ENCODE assay signal across 1 cellular context in genomic region chr20:8246701-8247100, GRCh38.
TF ChIP-seq lines count a peak whose summit lies in the region.

No MANE protein-coding gene starts in this region.

TF ChIP-seq in GM23338, 12 proteins besides CTCF, POLR2A, EP300 and RAD21 (continued from another document):
- TF ChIP-seq, protein P1, sequence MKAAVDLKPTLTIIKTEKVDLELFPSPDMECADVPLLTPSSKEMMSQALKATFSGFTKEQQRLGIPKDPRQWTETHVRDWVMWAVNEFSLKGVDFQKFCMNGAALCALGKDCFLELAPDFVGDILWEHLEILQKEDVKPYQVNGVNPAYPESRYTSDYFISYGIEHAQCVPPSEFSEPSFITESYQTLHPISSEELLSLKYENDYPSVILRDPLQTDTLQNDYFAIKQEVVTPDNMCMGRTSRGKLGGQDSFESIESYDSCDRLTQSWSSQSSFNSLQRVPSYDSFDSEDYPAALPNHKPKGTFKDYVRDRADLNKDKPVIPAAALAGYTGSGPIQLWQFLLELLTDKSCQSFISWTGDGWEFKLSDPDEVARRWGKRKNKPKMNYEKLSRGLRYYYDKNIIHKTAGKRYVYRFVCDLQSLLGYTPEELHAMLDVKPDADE (IDR thresholded peaks at IDR 0.05), result no peak
- TF ChIP-seq, protein P2, sequence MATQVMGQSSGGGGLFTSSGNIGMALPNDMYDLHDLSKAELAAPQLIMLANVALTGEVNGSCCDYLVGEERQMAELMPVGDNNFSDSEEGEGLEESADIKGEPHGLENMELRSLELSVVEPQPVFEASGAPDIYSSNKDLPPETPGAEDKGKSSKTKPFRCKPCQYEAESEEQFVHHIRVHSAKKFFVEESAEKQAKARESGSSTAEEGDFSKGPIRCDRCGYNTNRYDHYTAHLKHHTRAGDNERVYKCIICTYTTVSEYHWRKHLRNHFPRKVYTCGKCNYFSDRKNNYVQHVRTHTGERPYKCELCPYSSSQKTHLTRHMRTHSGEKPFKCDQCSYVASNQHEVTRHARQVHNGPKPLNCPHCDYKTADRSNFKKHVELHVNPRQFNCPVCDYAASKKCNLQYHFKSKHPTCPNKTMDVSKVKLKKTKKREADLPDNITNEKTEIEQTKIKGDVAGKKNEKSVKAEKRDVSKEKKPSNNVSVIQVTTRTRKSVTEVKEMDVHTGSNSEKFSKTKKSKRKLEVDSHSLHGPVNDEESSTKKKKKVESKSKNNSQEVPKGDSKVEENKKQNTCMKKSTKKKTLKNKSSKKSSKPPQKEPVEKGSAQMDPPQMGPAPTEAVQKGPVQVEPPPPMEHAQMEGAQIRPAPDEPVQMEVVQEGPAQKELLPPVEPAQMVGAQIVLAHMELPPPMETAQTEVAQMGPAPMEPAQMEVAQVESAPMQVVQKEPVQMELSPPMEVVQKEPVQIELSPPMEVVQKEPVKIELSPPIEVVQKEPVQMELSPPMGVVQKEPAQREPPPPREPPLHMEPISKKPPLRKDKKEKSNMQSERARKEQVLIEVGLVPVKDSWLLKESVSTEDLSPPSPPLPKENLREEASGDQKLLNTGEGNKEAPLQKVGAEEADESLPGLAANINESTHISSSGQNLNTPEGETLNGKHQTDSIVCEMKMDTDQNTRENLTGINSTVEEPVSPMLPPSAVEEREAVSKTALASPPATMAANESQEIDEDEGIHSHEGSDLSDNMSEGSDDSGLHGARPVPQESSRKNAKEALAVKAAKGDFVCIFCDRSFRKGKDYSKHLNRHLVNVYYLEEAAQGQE (IDR thresholded peaks at IDR 0.05; ENCODE audit: unreplicated experiment), result no peak
- TF ChIP-seq ZNF114 (CRISPR knock-in tag; IDR thresholded peaks at IDR 0.05) (no peak), POLR2AphosphoS5 (IDR thresholded peaks at IDR 0.05; ENCODE audit: low read depth) (no peak), NANOG (IDR thresholded peaks at IDR 0.05; ENCODE audit: borderline replicate concordance) (no peak)
- TF ChIP-seq, protein P3, sequence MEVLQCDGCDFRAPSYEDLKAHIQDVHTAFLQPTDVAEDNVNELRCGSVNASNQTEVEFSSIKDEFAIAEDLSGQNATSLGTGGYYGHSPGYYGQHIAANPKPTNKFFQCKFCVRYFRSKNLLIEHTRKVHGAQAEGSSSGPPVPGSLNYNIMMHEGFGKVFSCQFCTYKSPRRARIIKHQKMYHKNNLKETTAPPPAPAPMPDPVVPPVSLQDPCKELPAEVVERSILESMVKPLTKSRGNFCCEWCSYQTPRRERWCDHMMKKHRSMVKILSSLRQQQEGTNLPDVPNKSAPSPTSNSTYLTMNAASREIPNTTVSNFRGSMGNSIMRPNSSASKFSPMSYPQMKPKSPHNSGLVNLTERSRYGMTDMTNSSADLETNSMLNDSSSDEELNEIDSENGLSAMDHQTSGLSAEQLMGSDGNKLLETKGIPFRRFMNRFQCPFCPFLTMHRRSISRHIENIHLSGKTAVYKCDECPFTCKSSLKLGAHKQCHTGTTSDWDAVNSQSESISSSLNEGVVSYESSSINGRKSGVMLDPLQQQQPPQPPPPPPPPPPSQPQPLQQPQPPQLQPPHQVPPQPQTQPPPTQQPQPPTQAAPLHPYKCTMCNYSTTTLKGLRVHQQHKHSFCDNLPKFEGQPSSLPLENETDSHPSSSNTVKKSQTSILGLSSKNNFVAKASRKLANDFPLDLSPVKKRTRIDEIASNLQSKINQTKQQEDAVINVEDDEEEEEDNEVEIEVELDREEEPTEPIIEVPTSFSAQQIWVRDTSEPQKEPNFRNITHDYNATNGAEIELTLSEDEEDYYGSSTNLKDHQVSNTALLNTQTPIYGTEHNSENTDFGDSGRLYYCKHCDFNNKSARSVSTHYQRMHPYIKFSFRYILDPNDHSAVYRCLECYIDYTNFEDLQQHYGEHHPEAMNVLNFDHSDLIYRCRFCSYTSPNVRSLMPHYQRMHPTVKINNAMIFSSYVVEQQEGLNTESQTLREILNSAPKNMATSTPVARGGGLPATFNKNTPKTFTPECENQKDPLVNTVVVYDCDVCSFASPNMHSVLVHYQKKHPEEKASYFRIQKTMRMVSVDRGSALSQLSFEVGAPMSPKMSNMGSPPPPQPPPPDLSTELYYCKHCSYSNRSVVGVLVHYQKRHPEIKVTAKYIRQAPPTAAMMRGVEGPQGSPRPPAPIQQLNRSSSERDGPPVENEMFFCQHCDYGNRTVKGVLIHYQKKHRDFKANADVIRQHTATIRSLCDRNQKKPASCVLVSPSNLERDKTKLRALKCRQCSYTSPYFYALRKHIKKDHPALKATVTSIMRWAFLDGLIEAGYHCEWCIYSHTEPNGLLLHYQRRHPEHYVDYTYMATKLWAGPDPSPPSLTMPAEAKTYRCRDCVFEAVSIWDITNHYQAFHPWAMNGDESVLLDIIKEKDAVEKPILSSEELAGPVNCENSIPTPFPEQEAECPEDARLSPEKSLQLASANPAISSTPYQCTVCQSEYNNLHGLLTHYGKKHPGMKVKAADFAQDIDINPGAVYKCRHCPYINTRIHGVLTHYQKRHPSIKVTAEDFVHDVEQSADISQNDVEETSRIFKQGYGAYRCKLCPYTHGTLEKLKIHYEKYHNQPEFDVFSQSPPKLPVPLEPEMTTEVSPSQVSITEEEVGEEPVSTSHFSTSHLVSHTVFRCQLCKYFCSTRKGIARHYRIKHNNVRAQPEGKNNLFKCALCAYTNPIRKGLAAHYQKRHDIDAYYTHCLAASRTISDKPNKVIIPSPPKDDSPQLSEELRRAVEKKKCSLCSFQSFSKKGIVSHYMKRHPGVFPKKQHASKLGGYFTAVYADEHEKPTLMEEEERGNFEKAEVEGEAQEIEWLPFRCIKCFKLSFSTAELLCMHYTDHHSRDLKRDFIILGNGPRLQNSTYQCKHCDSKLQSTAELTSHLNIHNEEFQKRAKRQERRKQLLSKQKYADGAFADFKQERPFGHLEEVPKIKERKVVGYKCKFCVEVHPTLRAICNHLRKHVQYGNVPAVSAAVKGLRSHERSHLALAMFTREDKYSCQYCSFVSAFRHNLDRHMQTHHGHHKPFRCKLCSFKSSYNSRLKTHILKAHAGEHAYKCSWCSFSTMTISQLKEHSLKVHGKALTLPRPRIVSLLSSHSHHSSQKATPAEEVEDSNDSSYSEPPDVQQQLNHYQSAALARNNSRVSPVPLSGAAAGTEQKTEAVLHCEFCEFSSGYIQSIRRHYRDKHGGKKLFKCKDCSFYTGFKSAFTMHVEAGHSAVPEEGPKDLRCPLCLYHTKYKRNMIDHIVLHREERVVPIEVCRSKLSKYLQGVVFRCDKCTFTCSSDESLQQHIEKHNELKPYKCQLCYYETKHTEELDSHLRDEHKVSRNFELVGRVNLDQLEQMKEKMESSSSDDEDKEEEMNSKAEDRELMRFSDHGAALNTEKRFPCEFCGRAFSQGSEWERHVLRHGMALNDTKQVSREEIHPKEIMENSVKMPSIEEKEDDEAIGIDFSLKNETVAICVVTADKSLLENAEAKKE (CRISPR knock-in tag; IDR thresholded peaks at IDR 0.05), result no peak
TF ChIP-seq in GM23338: peak in this region for 0.
